In genomic region chr14:63854330-63854729, GRCh38 we compare ENCODE assay signal across 8 cellular contexts. TPM values are rescaled to one million over a fixed set of nuclear protein-coding genes. Genes with fewer than 3 reads are reported as not detected.
DNase-seq lines count a peak whose midpoint lies in the region; ATAC-seq and TF ChIP-seq lines count a peak whose summit lies in the region.

No MANE protein-coding gene starts in this region.

- peaks cover 0 to 3% (median 0%) of the 10 kb centered on the region in 8 donors for H3K9me3 Mint-ChIP-seq in CD4-positive, alpha-beta memory T cell
- H3K9me3 Mint-ChIP-seq in neural progenitor cell, result no peaks in the 10 kb centered on the region

- peak overlapping the region; percentile 68 to 72 for H3K4me3 ChIP-seq in CD4-positive, alpha-beta memory T cell (ENCODE audit: low read length in 2 of 2)
- H3K4me3 ChIP-seq in MG63 (peak overlapping the region; percentile 52), neural progenitor cell (peak overlapping the region; percentile 100)
- H3K4me3 ChIP-seq in effector memory CD4-positive, alpha-beta T cell (ENCODE audit: insufficient read depth, low read depth, low read length, poor library complexity, severe bottlenecking), result peak overlapping the region; percentile 76

- DNase-seq in CD4-positive, alpha-beta memory T cell, result no peak
- DNase-seq in MG63 (no peak), neural progenitor cell (ENCODE audit: low spot score) (peak; percentile 67), NCI-H748 treated with DMSO at 0.1 percent for 48 hours (lab: John Stamatoyannopoulos, UW) (no peak), kidney tubule cell (ENCODE audit: low spot score) (no peak), posterior vena cava (ENCODE audit: low spot score) (no peak)
- no peak for DNase-seq in effector memory CD4-positive, alpha-beta T cell

- peak overlapping the region; percentile 97 to 99 (median 99) for H3K4me3 Mint-ChIP-seq in CD4-positive, alpha-beta memory T cell
- peak overlapping the region; percentile 98 for H3K4me3 Mint-ChIP-seq in neural progenitor cell

- peaks cover 30 to 56% (median 45%) of the 10 kb centered on the region in 4 donors for H3K4me1 Mint-ChIP-seq in CD4-positive, alpha-beta memory T cell
- peaks cover 22% of the 10 kb centered on the region for H3K4me1 Mint-ChIP-seq in neural progenitor cell

- POLR2A ChIA-PET in CD4-positive, alpha-beta memory T cell (lab: Charles Lee; ENCODE audit: partially characterized antibody), result interaction anchor here (1.0 to 7.6 kb wide), 16 partner anchors 11 to 340 kb away, joined by 3 to 202 read pairs (median 5); no protein-coding TSS in a partner anchor

- peaks cover 26% of the 10 kb centered on the region for H3F3A ChIP-seq in neural progenitor cell (ENCODE audit: low read depth)

- no peak overlapping the region for H3K9ac ChIP-seq in neural progenitor cell

- peaks cover 0 to 3% of the 10 kb centered on the region in 2 donors for H3K27me3 Mint-ChIP-seq in CD4-positive, alpha-beta memory T cell
- peaks cover 10% of the 10 kb centered on the region for H3K27me3 Mint-ChIP-seq in neural progenitor cell (ENCODE audit: insufficient read depth, low read depth)

- H3K36me3 ChIP-seq in CD4-positive, alpha-beta memory T cell (ENCODE audit: insufficient read depth, low read length), result no peaks in the 10 kb centered on the region
- H3K36me3 ChIP-seq in MG63 (no peaks in the 10 kb centered on the region), neural progenitor cell (no peaks in the 10 kb centered on the region)
- no peaks in the 10 kb centered on the region for H3K36me3 ChIP-seq in effector memory CD4-positive, alpha-beta T cell (ENCODE audit: control insufficient read depth, insufficient read depth, low read length)

- H3K36me3 Mint-ChIP-seq in CD4-positive, alpha-beta memory T cell, result peaks cover 5 to 17% of the 10 kb centered on the region in 2 donors
- H3K36me3 Mint-ChIP-seq in neural progenitor cell, result peaks cover 7% of the 10 kb centered on the region

- H3K4me1 ChIP-seq in CD4-positive, alpha-beta memory T cell (ENCODE audit: insufficient read depth, low read length), result peaks cover 53% of the 10 kb centered on the region
- H3K4me1 ChIP-seq in effector memory CD4-positive, alpha-beta T cell (ENCODE audit: control insufficient read depth, insufficient read depth, low read length, poor library complexity, severe bottlenecking), result peaks cover 24% of the 10 kb centered on the region
- peaks cover 13% of the 10 kb centered on the region for H3K4me1 ChIP-seq in neural progenitor cell

- CTCF ChIA-PET in CD4-positive, alpha-beta memory T cell (lab: Charles Lee; ENCODE audit: partially characterized antibody), result interaction anchor here (0.9 to 4.5 kb wide), 11 partner anchors 9 to 104 kb away, joined by 3 to 23 read pairs (median 5); no protein-coding TSS in a partner anchor

- intact Hi-C loops in CD4-positive, alpha-beta memory T cell (cut with micrococcal nuclease), result loop anchor here (1.0 to 10.0 kb wide), 7 partner anchors 14 to 310 kb away; partner anchors contain the start of genes PPP2R5E and SGPP1
- intact Hi-C loops in posterior vena cava (cut with DNase I), result loop anchor here in 1 of 2 donors (5.0 kb wide), 1 partner anchor 38 kb away; no protein-coding TSS in a partner anchor

- peak overlapping the region; percentile 97 for H3K4me2 ChIP-seq in neural progenitor cell

- peak overlapping the region; percentile 79 for H3K27ac ChIP-seq in CD4-positive, alpha-beta memory T cell (ENCODE audit: low read depth, low read length)
- peak overlapping the region; percentile 71 for H3K27ac ChIP-seq in effector memory CD4-positive, alpha-beta T cell (ENCODE audit: insufficient read depth, low read length, poor library complexity, severe bottlenecking)
- no peak overlapping the region for H3K27ac ChIP-seq in neural progenitor cell

- peak overlapping the region; percentile 93 to 98 (median 97) for H3K27ac Mint-ChIP-seq in CD4-positive, alpha-beta memory T cell
- peak overlapping the region; percentile 93 for H3K27ac Mint-ChIP-seq in neural progenitor cell

- H3K79me2 ChIP-seq in neural progenitor cell (ENCODE audit: low read depth), result peaks cover 60% of the 10 kb centered on the region

- H3K9me3 ChIP-seq in CD4-positive, alpha-beta memory T cell (ENCODE audit: control insufficient read depth in 1 of 2, low read length in 2 of 2), result no peaks in the 10 kb centered on the region
- no peaks in the 10 kb centered on the region for H3K9me3 ChIP-seq in MG63
- no peaks in the 10 kb centered on the region for H3K9me3 ChIP-seq in effector memory CD4-positive, alpha-beta T cell (ENCODE audit: control insufficient read depth, low read length)
- no peaks in the 10 kb centered on the region for H3K9me3 ChIP-seq in neural progenitor cell (ENCODE audit: low read depth)

- peak overlapping the region; percentile 93 for H2AFZ ChIP-seq in neural progenitor cell (replicated peaks)

- ATAC-seq in GM18909 (IDR thresholded peaks at IDR 0.05; ENCODE audit: poor library complexity, unreplicated experiment), result no peak

- TF ChIP-seq CTCF in neural progenitor cell (IDR thresholded peaks at IDR 0.05), result no peak

- no peaks in the 10 kb centered on the region for H3K27me3 ChIP-seq in CD4-positive, alpha-beta memory T cell (ENCODE audit: insufficient read depth, low read length)
- H3K27me3 ChIP-seq in MG63, result no peaks in the 10 kb centered on the region
- H3K27me3 ChIP-seq in effector memory CD4-positive, alpha-beta T cell (replicated peaks; ENCODE audit: control insufficient read depth, insufficient read depth, low read length, poor library complexity, severe bottlenecking), result no peaks in the 10 kb centered on the region
- H3K27me3 ChIP-seq in neural progenitor cell, result peaks cover 12% of the 10 kb centered on the region

- peaks cover 46% of the 10 kb centered on the region for H4K20me1 ChIP-seq in neural progenitor cell (ENCODE audit: low read depth)

RNA-seq across cellular contexts. Expression of gene SYNE2, which starts 1.5 kb away (rescaled TPM):
- total RNA-seq in CD4-positive, alpha-beta memory T cell, result 100 to 1,000 TPM; 259 to 280 TPM
- polyA plus RNA-seq in CD4-positive, alpha-beta memory T cell, result 100 to 1,000 TPM in 1 of 2 donors, 10 to 100 TPM in 1; 14.2 to 120 TPM
- total RNA-seq in MG63 (2014; rRNA removed; shearing (Covaris generic); ENCODE audit: low replicate concordance), result 2.6 and 8.2 TPM in 2 replicates
- 88.1 and 105 TPM in 2 replicates for total RNA-seq in neural progenitor cell (ENCODE audit: low replicate concordance)
- total RNA-seq in posterior vena cava, result 10 to 100 TPM; 63.4 to 83.9 TPM
